Comparison of ENCODE assay signal across 15 cellular contexts in the genomic region with DNA sequence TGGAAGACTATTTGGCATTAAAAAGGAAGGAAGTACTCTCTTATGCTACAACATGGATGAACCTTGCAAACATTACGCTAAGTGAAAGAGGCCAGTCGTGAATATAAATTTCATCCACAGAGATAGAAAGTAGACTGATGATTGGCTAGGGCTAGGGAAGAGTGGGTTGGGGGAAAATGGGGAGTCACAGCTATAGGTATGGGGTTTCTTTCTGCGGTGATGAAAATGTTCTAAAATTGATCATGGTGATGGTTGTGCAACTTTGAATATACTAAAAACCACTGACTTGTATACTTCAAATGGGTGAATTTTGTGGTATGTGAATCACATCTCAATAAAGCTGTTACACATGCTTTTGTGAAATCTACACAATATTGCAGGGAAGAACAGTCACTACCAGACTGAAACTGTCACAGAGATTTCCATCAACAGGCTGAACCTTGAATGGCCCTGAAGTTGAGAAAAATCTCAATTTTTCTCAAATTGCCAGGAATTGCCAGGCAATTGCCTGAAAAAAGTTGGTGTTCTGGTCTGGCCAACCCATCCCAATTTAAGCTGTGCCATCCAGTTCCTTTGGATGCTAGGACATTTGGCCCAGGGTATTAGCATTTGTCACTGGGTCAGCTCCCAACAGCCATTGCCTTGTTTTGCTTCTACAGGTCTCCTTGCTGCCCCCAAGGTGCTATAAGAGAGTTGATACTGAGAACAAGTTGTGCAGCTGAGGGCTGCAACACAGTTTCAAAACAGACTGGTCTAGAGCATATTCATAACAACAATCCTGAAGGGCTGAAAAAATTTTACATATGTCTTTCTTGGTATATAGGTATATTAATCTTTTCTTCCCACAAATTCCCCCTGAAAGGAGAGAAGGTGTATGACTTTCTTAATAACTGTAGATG.
"Had no signal": no experiment of that assay in that cellular context is flagged by ENCODE, and none has a peak within 500 bp of the region (broad histone marks: within the 10 kb centered on the region; RNA-seq: fewer than 3 reads in every experiment).

No MANE protein-coding gene starts in this region.

- DNase-seq: activated CD4-positive, alpha-beta T cell treated with anti-CD3 and anti-CD28 coated beads, Interleukin-2, amount 10 ng/mL, durations not matched to agents 7 days and 5 days; activated gamma-delta T cell; foreskin keratinocyte; head of caudate nucleus; left ventricle myocardium inferior; occipital lobe; right cardiac atrium; SJCRH30; thyroid gland; uterus had no signal

- H3K27me3 Mint-ChIP-seq: activated CD4-positive, alpha-beta T cell treated with anti-CD3 and anti-CD28 coated beads, Interleukin-2, amount 10 ng/mL, durations not matched to agents 7 days and 5 days; memory B cell; progenitor cell of endocrine pancreas had no signal

- H3K4me3 ChIP-seq: cardiac muscle cell, left ventricle myocardium inferior, SJCRH30, smooth muscle cell, thyroid gland, uterus had no signal

- ATAC-seq: foreskin keratinocyte, right cardiac atrium had no signal

- H3K27ac Mint-ChIP-seq: activated CD4-positive, alpha-beta T cell treated with anti-CD3 and anti-CD28 coated beads, Interleukin-2, amount 10 ng/mL, durations not matched to agents 7 days and 5 days; memory B cell; nephron; progenitor cell of endocrine pancreas had no signal

- H3K4me3 Mint-ChIP-seq: activated CD4-positive, alpha-beta T cell treated with anti-CD3 and anti-CD28 coated beads, Interleukin-2, amount 10 ng/mL, durations not matched to agents 7 days and 5 days; memory B cell; nephron had no signal

- H3K9me3 Mint-ChIP-seq: memory B cell, nephron had no signal

- H3K4me1 Mint-ChIP-seq: memory B cell had no signal

- H3K27ac ChIP-seq: cardiac muscle cell, foreskin keratinocyte, left ventricle myocardium inferior, SJCRH30, thyroid gland, uterus had no signal
